Comparison of ENCODE assay signal across 23 cellular contexts in genomic region chr6:68637782-68638181, GRCh38. TPM values are rescaled to one million over a fixed set of nuclear protein-coding genes. Genes with fewer than 3 reads are reported as not detected.
"Had no signal": no experiment of that assay in that cellular context is flagged by ENCODE, and none has a peak within 500 bp of the region (broad histone marks: within the 10 kb centered on the region; RNA-seq: fewer than 3 reads in every experiment).

No MANE protein-coding gene starts in this region.

- H3K27me3 ChIP-seq: right atrium auricular region, tibial nerve, uterus had no signal

- H3K27ac Mint-ChIP-seq: activated B cell treated with CpG ODN at 0.5 μM for 24 hours; activated CD4-positive, alpha-beta memory T cell treated with anti-CD3 and anti-CD28 coated beads for 36 hours; activated T-helper 2 cell treated with anti-CD3 and anti-CD28 coated beads, Interferon-gamma antibody, Interleukin-2, Interleukin-4, amounts not matched to agents 10 μg/mL and 5 μg/mL and 100 μg/mL, durations not matched to agents 14 hours and 24 hours and 36 hours; dendritic cell treated with granulocyte-macrophage colony-stimulating factor and Interleukin-4, amounts not matched to agents 40 ng/mL and 50 ng/mL, for 4 days; effector memory CD8-positive, alpha-beta T cell; naive B cell; T-cell had no signal

- H3K27ac ChIP-seq: brain microvascular endothelial cell, esophagus squamous epithelium, right atrium auricular region, uterus had no signal

- H3K36me3 ChIP-seq: brain microvascular endothelial cell, esophagus squamous epithelium, right atrium auricular region, tibial nerve, uterus had no signal

- H3K9me3 ChIP-seq: esophagus squamous epithelium, mucosa of descending colon, right atrium auricular region, tibial nerve, uterus had no signal

- H3K4me1 ChIP-seq: uterus had no signal

- H3K4me3 ChIP-seq: esophagus squamous epithelium, mucosa of descending colon, uterus had no signal

- ATAC-seq: effector memory CD8-positive, alpha-beta T cell; left ventricle myocardium superior; mucosa of descending colon; SK-N-SH treated with all-trans-retinoic acid at 6 μM for 48 hours; stimulated activated naive CD8-positive, alpha-beta T cell treated with anti-CD3 and anti-CD28 coated beads, Interleukin-15, Interleukin-2, amounts not matched to agents 100 U/mL and 50 U/mL, for 24 hours; T-cell had no signal

- H3K36me3 Mint-ChIP-seq: activated CD4-positive, alpha-beta memory T cell treated with anti-CD3 and anti-CD28 coated beads for 36 hours; naive B cell; T-cell had no signal

- H3K9me3 Mint-ChIP-seq: activated B cell treated with CpG ODN at 0.5 μM for 24 hours; activated CD4-positive, alpha-beta memory T cell treated with anti-CD3 and anti-CD28 coated beads for 36 hours; activated T-helper 2 cell treated with anti-CD3 and anti-CD28 coated beads, Interferon-gamma antibody, Interleukin-2, Interleukin-4, amounts not matched to agents 10 μg/mL and 5 μg/mL and 100 μg/mL, durations not matched to agents 14 hours and 24 hours and 36 hours; dendritic cell treated with granulocyte-macrophage colony-stimulating factor and Interleukin-4, amounts not matched to agents 40 ng/mL and 50 ng/mL, for 4 days; T-cell had no signal

- DNase-seq: activated B cell treated with CpG ODN at 0.5 μM for 24 hours; activated CD4-positive, alpha-beta T cell treated with anti-CD3 and anti-CD28 coated beads for 4 hours; activated naive CD4-positive, alpha-beta T cell treated with Interleukin-2 at 50 U/mL for 16 hours; activated T-cell treated with anti-CD3 and anti-CD28 coated beads, Interleukin-2, amount 50 U/mL, for 1 hour; effector memory CD8-positive, alpha-beta T cell; esophagus squamous epithelium; kidney; naive B cell; stimulated activated CD4-positive, alpha-beta T cell treated with anti-CD3 and anti-CD28 coated beads, Interleukin-12 subunit alpha, Interleukin-12 subunit beta, amount 100 ng/mL, for 4 hours; T-cell had no signal

- H3K4me3 Mint-ChIP-seq: activated B cell treated with CpG ODN at 0.5 μM for 24 hours; activated CD4-positive, alpha-beta memory T cell treated with anti-CD3 and anti-CD28 coated beads for 36 hours; central memory CD8-positive, alpha-beta T cell; dendritic cell treated with granulocyte-macrophage colony-stimulating factor and Interleukin-4, amounts not matched to agents 40 ng/mL and 50 ng/mL, for 4 days; effector memory CD8-positive, alpha-beta T cell; naive B cell; T-cell had no signal

RNA-seq across cellular contexts. Expression of gene ADGRB3, which starts 2.7 kb away (rescaled TPM):
- total RNA-seq: activated B cell treated with CpG ODN at 0.5 μM for 24 hours; activated CD4-positive, alpha-beta memory T cell treated with anti-CD3 and anti-CD28 coated beads for 36 hours; glomerular endothelial cell; T-cell had no signal
